Comparison of ENCODE assay signal across 33 cellular contexts in the genomic region with DNA sequence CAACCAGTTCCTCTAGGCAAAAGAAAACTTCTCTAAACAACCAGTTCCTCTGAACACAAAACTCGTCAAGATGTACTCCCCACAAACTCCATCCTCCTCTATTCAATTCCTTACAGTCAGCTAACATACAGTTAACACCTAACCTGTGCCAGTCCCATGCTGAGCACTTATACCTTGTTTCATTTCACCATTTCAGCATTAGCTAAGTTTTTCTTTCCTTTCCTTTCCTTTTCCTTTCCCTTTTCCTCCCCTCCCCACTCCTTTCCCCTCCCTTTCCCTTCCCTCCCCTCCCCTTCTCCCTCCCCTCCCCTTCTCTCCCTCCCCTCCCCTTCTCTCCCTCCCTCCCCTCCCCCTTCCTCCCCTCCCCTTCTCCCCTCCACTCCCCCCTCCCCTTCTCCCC.
"Had no signal": no experiment of that assay in that cellular context is flagged by ENCODE, and none has a peak within 500 bp of the region (broad histone marks: within the 10 kb centered on the region; RNA-seq: fewer than 3 reads in every experiment).

No MANE protein-coding gene starts in this region.

- H3K4me1 Mint-ChIP-seq: brain had no signal

- H3K27ac ChIP-seq: ascending aorta, breast epithelium, cardiac muscle cell, coronary artery, esophagus muscularis mucosa, gastroesophageal sphincter, heart right ventricle, WERI-Rb-1 had no signal

- DNase-seq: activated CD4-positive, alpha-beta memory T cell treated with anti-CD3 and anti-CD28 coated beads, Interleukin-2, amount 10 ng/mL, durations not matched to agents 7 days and 5 days; activated CD4-positive, alpha-beta T cell treated with anti-CD3 and anti-CD28 coated beads for 1 hour; activated CD4-positive, alpha-beta T cell treated with anti-CD3 and anti-CD28 coated beads for 4 hours; activated CD4-positive, alpha-beta T cell treated with anti-CD3 and anti-CD28 coated beads, Interleukin-2, amount 10 ng/mL, durations not matched to agents 7 days and 5 days; activated CD4-positive, alpha-beta T cell treated with anti-CD3 and anti-CD28 coated beads, Interleukin-2, amount 50 U/mL, for 4 hours; activated CD8-positive, alpha-beta memory T cell treated with anti-CD3 and anti-CD28 coated beads, Interleukin-2, amount 50 U/mL, for 48 hours; activated gamma-delta T cell; activated naive CD4-positive, alpha-beta T cell; activated naive CD4-positive, alpha-beta T cell treated with anti-CD3 and anti-CD28 coated beads, Interleukin-2, amount 10 ng/mL, durations not matched to agents 7 days and 5 days; activated naive CD8-positive, alpha-beta T cell treated with anti-CD3 and anti-CD28 coated beads, Interleukin-2, amount 10 ng/mL, durations not matched to agents 7 days and 5 days; activated T-cell treated with anti-CD3 and anti-CD28 coated beads for 4 hours; activated T-cell treated with anti-CD3 and anti-CD28 coated beads, Interleukin-2, amount 50 U/mL, for 24 hours; activated T-cell treated with anti-CD3 and anti-CD28 coated beads, Interleukin-2, amount 50 U/mL, for 72 hours; central memory CD4-positive, alpha-beta T cell; dermis blood vessel endothelial cell; effector CD4-positive, alpha-beta T cell; effector memory CD8-positive, alpha-beta T cell; erythroblast; foreskin melanocyte; heart right ventricle; T-helper 1 cell; T-helper 17 cell; T1000; WERI-Rb-1 had no signal

- H3K27me3 ChIP-seq: ascending aorta, breast epithelium, cardiac muscle cell, esophagus muscularis mucosa, gastroesophageal sphincter, heart right ventricle had no signal

- H3K36me3 Mint-ChIP-seq: brain had no signal

- H3K27ac Mint-ChIP-seq: activated CD4-positive, alpha-beta T cell treated with anti-CD3 and anti-CD28 coated beads, Interleukin-2, amount 10 ng/mL, durations not matched to agents 7 days and 5 days; activated naive CD4-positive, alpha-beta T cell treated with anti-CD3 and anti-CD28 coated beads, Interleukin-2, amount 10 ng/mL, durations not matched to agents 7 days and 5 days; activated naive CD4-positive, alpha-beta T cell treated with anti-CD3 and anti-CD28 coated beads, Interleukin-2, amount 50 U/mL, for 72 hours; activated naive CD8-positive, alpha-beta T cell treated with anti-CD3 and anti-CD28 coated beads, Interleukin-2, amount 10 ng/mL, durations not matched to agents 7 days and 5 days; activated T-cell treated with anti-CD3 and anti-CD28 coated beads, Interleukin-2, amount 50 U/mL, for 24 hours; activated T-cell treated with anti-CD3 and anti-CD28 coated beads, Interleukin-2, amount 50 U/mL, for 72 hours; brain; effector memory CD8-positive, alpha-beta T cell; T-helper 17 cell; T-helper 2 cell treated with Interferon-gamma antibody and Interleukin-4, amounts not matched to agents 5 μg/mL and 100 μg/mL, for 36 hours had no signal

- H3K4me1 ChIP-seq: ascending aorta, breast epithelium, esophagus muscularis mucosa, gastroesophageal sphincter, heart right ventricle had no signal

- H3K27me3 Mint-ChIP-seq: activated CD4-positive, alpha-beta memory T cell treated with anti-CD3 and anti-CD28 coated beads, Interleukin-2, amount 10 ng/mL, durations not matched to agents 7 days and 5 days; activated CD4-positive, alpha-beta T cell treated with anti-CD3 and anti-CD28 coated beads, Interleukin-2, amount 10 ng/mL, durations not matched to agents 7 days and 5 days; activated naive CD4-positive, alpha-beta T cell treated with anti-CD3 and anti-CD28 coated beads, Interleukin-2, amount 10 ng/mL, durations not matched to agents 7 days and 5 days; activated naive CD8-positive, alpha-beta T cell treated with anti-CD3 and anti-CD28 coated beads, Interleukin-2, amount 10 ng/mL, durations not matched to agents 7 days and 5 days; activated T-cell treated with anti-CD3 and anti-CD28 coated beads, Interleukin-2, amount 50 U/mL, for 24 hours; brain; effector memory CD8-positive, alpha-beta T cell; T-helper 17 cell had no signal

- H3K9me3 ChIP-seq: ascending aorta, breast epithelium, esophagus muscularis mucosa, gastroesophageal sphincter, heart right ventricle had no signal

- H3K36me3 ChIP-seq: breast epithelium, cardiac muscle cell, WERI-Rb-1 had no signal

- H3K4me3 ChIP-seq: ascending aorta, breast epithelium, cardiac muscle cell, coronary artery, esophagus muscularis mucosa, gastroesophageal sphincter, heart right ventricle had no signal

- H3K4me3 Mint-ChIP-seq: activated CD4-positive, alpha-beta memory T cell treated with anti-CD3 and anti-CD28 coated beads, Interleukin-2, amount 10 ng/mL, durations not matched to agents 7 days and 5 days; activated CD4-positive, alpha-beta T cell treated with anti-CD3 and anti-CD28 coated beads, Interleukin-2, amount 10 ng/mL, durations not matched to agents 7 days and 5 days; activated naive CD4-positive, alpha-beta T cell treated with anti-CD3 and anti-CD28 coated beads, Interleukin-2, amount 10 ng/mL, durations not matched to agents 7 days and 5 days; activated naive CD8-positive, alpha-beta T cell treated with anti-CD3 and anti-CD28 coated beads, Interleukin-2, amount 10 ng/mL, durations not matched to agents 7 days and 5 days; activated T-cell treated with anti-CD3 and anti-CD28 coated beads, Interleukin-2, amount 50 U/mL, for 24 hours; activated T-cell treated with anti-CD3 and anti-CD28 coated beads, Interleukin-2, amount 50 U/mL, for 72 hours; brain; effector memory CD8-positive, alpha-beta T cell; T-helper 17 cell; T-helper 2 cell treated with Interferon-gamma antibody and Interleukin-4, amounts not matched to agents 5 μg/mL and 100 μg/mL, for 36 hours had no signal

- ATAC-seq: activated naive CD4-positive, alpha-beta T cell treated with anti-CD3 and anti-CD28 coated beads, Interleukin-2, amount 50 U/mL, for 72 hours; activated T-cell treated with anti-CD3 and anti-CD28 coated beads, Interleukin-2, amount 50 U/mL, for 72 hours; effector memory CD8-positive, alpha-beta T cell; gastroesophageal sphincter; heart right ventricle; T-helper 17 cell had no signal

- H3K9me3 Mint-ChIP-seq: activated CD4-positive, alpha-beta memory T cell treated with anti-CD3 and anti-CD28 coated beads, Interleukin-2, amount 10 ng/mL, durations not matched to agents 7 days and 5 days; activated CD4-positive, alpha-beta T cell treated with anti-CD3 and anti-CD28 coated beads, Interleukin-2, amount 10 ng/mL, durations not matched to agents 7 days and 5 days; activated naive CD4-positive, alpha-beta T cell treated with anti-CD3 and anti-CD28 coated beads, Interleukin-2, amount 10 ng/mL, durations not matched to agents 7 days and 5 days; activated naive CD4-positive, alpha-beta T cell treated with anti-CD3 and anti-CD28 coated beads, Interleukin-2, amount 50 U/mL, for 72 hours; activated naive CD8-positive, alpha-beta T cell treated with anti-CD3 and anti-CD28 coated beads, Interleukin-2, amount 10 ng/mL, durations not matched to agents 7 days and 5 days; activated T-cell treated with anti-CD3 and anti-CD28 coated beads, Interleukin-2, amount 50 U/mL, for 24 hours; activated T-cell treated with anti-CD3 and anti-CD28 coated beads, Interleukin-2, amount 50 U/mL, for 72 hours; brain; effector memory CD8-positive, alpha-beta T cell; T-helper 2 cell treated with Interferon-gamma antibody and Interleukin-4, amounts not matched to agents 5 μg/mL and 100 μg/mL, for 36 hours had no signal
